14 cellular contexts compared by ENCODE assay signal in the genomic region with DNA sequence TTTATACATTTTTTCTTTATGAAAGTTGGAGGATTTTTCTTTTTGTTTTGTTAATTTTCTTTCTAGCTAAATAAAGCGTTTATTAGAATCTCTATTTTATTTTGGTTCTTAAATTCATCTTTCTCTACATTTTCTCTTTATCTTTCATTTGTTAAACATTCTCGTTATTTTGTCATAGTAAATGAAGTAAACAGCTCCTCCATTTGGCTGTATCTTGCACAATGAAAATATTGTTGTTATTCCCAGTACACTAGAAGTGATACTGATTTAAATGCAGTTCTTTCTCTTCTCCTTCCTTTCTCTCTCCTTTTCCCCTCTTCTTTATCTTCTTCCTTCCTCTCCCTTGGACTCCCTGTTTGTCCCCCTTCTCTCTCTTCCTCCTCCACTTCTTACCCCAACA.
DNase-seq lines count a peak whose midpoint lies in the region; ATAC-seq, FAIRE-seq and TF ChIP-seq lines count a peak whose summit lies in the region.
"Had no signal": no experiment of that assay in that cellular context is flagged by ENCODE, and none has a peak within 500 bp of the region (broad histone marks: within the 10 kb centered on the region; RNA-seq: fewer than 3 reads in every experiment).

No MANE protein-coding gene starts in this region.

- DNase-seq in GM23338 (ENCODE audit: low spot score) (no peak), OCI-M1 (lab: John Stamatoyannopoulos, UW) (peak; percentile 12), kidney (no peak), NCI-H510A treated with DMSO at 0.1 percent for 48 hours (lab: John Stamatoyannopoulos, UW) (no peak)
- DNase-seq in activated CD8-positive, alpha-beta memory T cell treated with anti-CD3 and anti-CD28 coated beads, Interleukin-2, amount 10 ng/mL, durations not matched to agents 7 days and 5 days: no peak
- DNase-seq: BE2C; CD4-positive, alpha-beta memory T cell; DMS79 had no signal

- intact Hi-C loops in kidney (cut with DNase I): no loop called here

- no peak for ATAC-seq in GM23338
- no peak for ATAC-seq in GM21529 (IDR thresholded peaks at IDR 0.05; ENCODE audit: unreplicated experiment)
- ATAC-seq in activated CD8-positive, alpha-beta memory T cell treated with anti-CD3 and anti-CD28 coated beads, Interleukin-2, amount 10 ng/mL, durations not matched to agents 7 days and 5 days: no peak
- ATAC-seq: A549 had no signal

- no peaks in the 10 kb centered on the region for H3K27me3 Mint-ChIP-seq in GM23338 (ENCODE audit: insufficient read depth, low read depth, poor library complexity)
- H3K27me3 Mint-ChIP-seq in activated CD8-positive, alpha-beta memory T cell treated with anti-CD3 and anti-CD28 coated beads, Interleukin-2, amount 10 ng/mL, durations not matched to agents 7 days and 5 days: no peaks in the 10 kb centered on the region
- H3K27me3 Mint-ChIP-seq: CD4-positive, alpha-beta memory T cell had no signal

- H3K27me3 ChIP-seq in GM23338 (ENCODE audit: insufficient read depth): no peaks in the 10 kb centered on the region
- H3K27me3 ChIP-seq: BE2C had no signal

- no peaks in the 10 kb centered on the region; the same call in 2 of the 3 replicates for H3K9me3 Mint-ChIP-seq in GM23338
- H3K9me3 Mint-ChIP-seq in activated CD8-positive, alpha-beta memory T cell treated with anti-CD3 and anti-CD28 coated beads, Interleukin-2, amount 10 ng/mL, durations not matched to agents 7 days and 5 days (ENCODE audit: low read depth): no peaks in the 10 kb centered on the region

- no peak overlapping the region for H3K4me3 Mint-ChIP-seq in GM23338
- no peak overlapping the region for H3K4me3 Mint-ChIP-seq in activated CD8-positive, alpha-beta memory T cell treated with anti-CD3 and anti-CD28 coated beads, Interleukin-2, amount 10 ng/mL, durations not matched to agents 7 days and 5 days
- H3K4me3 Mint-ChIP-seq: CD4-positive, alpha-beta memory T cell had no signal

- H2AFZ ChIP-seq in GM23338: no peak overlapping the region

- H3K36me3 Mint-ChIP-seq in GM23338 (ENCODE audit: low read depth): no peaks in the 10 kb centered on the region
- H3K36me3 Mint-ChIP-seq in activated CD8-positive, alpha-beta memory T cell treated with anti-CD3 and anti-CD28 coated beads, Interleukin-2, amount 10 ng/mL, durations not matched to agents 7 days and 5 days: peaks cover 3% of the 10 kb centered on the region

- CTCF ChIA-PET in activated CD8-positive, alpha-beta memory T cell treated with anti-CD3 and anti-CD28 coated beads, Interleukin-2, amount 10 ng/mL, durations not matched to agents 7 days and 5 days (lab: Charles Lee): interaction anchor here (1.2 kb wide), 1 partner anchor 124 kb away, joined by 3 read pairs; no protein-coding TSS in a partner anchor

- no peaks in the 10 kb centered on the region for H3K79me2 ChIP-seq in GM23338 (replicated peaks; ENCODE audit: insufficient read depth)

- peaks cover 16% of the 10 kb centered on the region; the same call in 1 of the 2 replicates for H3K4me1 ChIP-seq in GM23338 (ENCODE audit: insufficient read depth)
- H3K4me1 ChIP-seq in kidney (ENCODE audit: control insufficient read depth in 1 of 2, insufficient read depth in 1 of 2, low read depth in 1 of 2, low read length in 2 of 2): no peaks in the 10 kb centered on the region
- H3K4me1 ChIP-seq: A549 had no signal

- H3K36me3 ChIP-seq in GM23338 (ENCODE audit: insufficient read depth): no peaks in the 10 kb centered on the region
- H3K36me3 ChIP-seq in kidney (ENCODE audit: control insufficient read depth in 1 of 2, insufficient read depth in 2 of 2, low read length in 2 of 2): no peaks in the 10 kb centered on the region
- H3K36me3 ChIP-seq: BE2C had no signal

- H3K27ac ChIP-seq in GM23338 (ENCODE audit: low read depth) (no peak overlapping the region), kidney (ENCODE audit: low read depth in 2 of 2, low read length in 2 of 2) (no peak overlapping the region)
- H3K27ac ChIP-seq: A549, C4-2B, HL-60 had no signal

- H3K4me3 ChIP-seq in GM23338 (no peak overlapping the region), kidney (ENCODE audit: low read length in 2 of 2) (no peak overlapping the region)
- H3K4me3 ChIP-seq: A549 had no signal

- no peaks in the 10 kb centered on the region for H4K20me1 ChIP-seq in GM23338 (replicated peaks; ENCODE audit: insufficient read depth)

- peak overlapping the region; percentile 56 for H3K27ac Mint-ChIP-seq in GM23338
- no peak overlapping the region for H3K27ac Mint-ChIP-seq in activated CD8-positive, alpha-beta memory T cell treated with anti-CD3 and anti-CD28 coated beads, Interleukin-2, amount 10 ng/mL, durations not matched to agents 7 days and 5 days
- H3K27ac Mint-ChIP-seq: CD4-positive, alpha-beta memory T cell had no signal

- H3K4me1 Mint-ChIP-seq in GM23338: peaks cover 12% of the 10 kb centered on the region; the same call in 2 of the 3 replicates
- no peaks in the 10 kb centered on the region for H3K4me1 Mint-ChIP-seq in activated CD8-positive, alpha-beta memory T cell treated with anti-CD3 and anti-CD28 coated beads, Interleukin-2, amount 10 ng/mL, durations not matched to agents 7 days and 5 days

- no peaks in the 10 kb centered on the region for H3K9me3 ChIP-seq in kidney (ENCODE audit: control insufficient read depth in 1 of 2, low read length in 2 of 2)
- H3K9me3 ChIP-seq: A549, BE2C had no signal

- H3F3A ChIP-seq in GM23338 (replicated peaks; ENCODE audit: low read depth): no peaks in the 10 kb centered on the region

- H3K9ac ChIP-seq in kidney (ENCODE audit: low read length in 2 of 2): no peak overlapping the region

- TF ChIP-seq CTCF in GM23338 (conservative IDR thresholded peaks at IDR 0.05; ENCODE audit: low read depth in 2 of 2) (no peak), kidney (IDR thresholded peaks at IDR 0.05; ENCODE audit: borderline replicate concordance, extremely low read depth, insufficient read depth) (no peak)

- no peaks in the 10 kb centered on the region for H3K9me2 ChIP-seq in GM23338 (ENCODE audit: insufficient read depth)

- no peak overlapping the region for H3K4me2 ChIP-seq in GM23338
- H3K4me2 ChIP-seq: A549 had no signal

- FAIRE-seq in kidney (lab: Jason Lieb, UNC): peak; percentile 29
- FAIRE-seq: GM12891, H1 had no signal

TF ChIP-seq in GM23338, 12 proteins besides CTCF, POLR2A, EP300 and RAD21 (continues in another document):
- TF ChIP-seq ZNF114 (CRISPR knock-in tag; IDR thresholded peaks at IDR 0.05): no peak
- no peak for TF ChIP-seq STAT1 (IDR thresholded peaks at IDR 0.05; ENCODE audit: unreplicated experiment)
- TF ChIP-seq, protein P1, sequence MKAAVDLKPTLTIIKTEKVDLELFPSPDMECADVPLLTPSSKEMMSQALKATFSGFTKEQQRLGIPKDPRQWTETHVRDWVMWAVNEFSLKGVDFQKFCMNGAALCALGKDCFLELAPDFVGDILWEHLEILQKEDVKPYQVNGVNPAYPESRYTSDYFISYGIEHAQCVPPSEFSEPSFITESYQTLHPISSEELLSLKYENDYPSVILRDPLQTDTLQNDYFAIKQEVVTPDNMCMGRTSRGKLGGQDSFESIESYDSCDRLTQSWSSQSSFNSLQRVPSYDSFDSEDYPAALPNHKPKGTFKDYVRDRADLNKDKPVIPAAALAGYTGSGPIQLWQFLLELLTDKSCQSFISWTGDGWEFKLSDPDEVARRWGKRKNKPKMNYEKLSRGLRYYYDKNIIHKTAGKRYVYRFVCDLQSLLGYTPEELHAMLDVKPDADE (IDR thresholded peaks at IDR 0.05): no peak
- no peak for TF ChIP-seq POLR2AphosphoS5 (IDR thresholded peaks at IDR 0.05; ENCODE audit: low read depth)
- TF ChIP-seq NANOG (IDR thresholded peaks at IDR 0.05; ENCODE audit: borderline replicate concordance): no peak
